ENCODE assay signal across 32 cellular contexts in genomic region chr1:163050496-163050895, GRCh38. TPM values are rescaled to one million over a fixed set of nuclear protein-coding genes. Genes with fewer than 3 reads are reported as not detected.
"Had no signal": no experiment of that assay in that cellular context is flagged by ENCODE, and none has a peak within 500 bp of the region (broad histone marks: within the 10 kb centered on the region; RNA-seq: fewer than 3 reads in every experiment).

No MANE protein-coding gene starts in this region.

- H3K4me1 ChIP-seq: adrenal gland, ascending aorta, body of pancreas, breast epithelium had no signal

- H3K4me3 ChIP-seq: adrenal gland, ascending aorta, body of pancreas, breast epithelium, cardiac muscle cell had no signal

- H3K9me3 ChIP-seq: adrenal gland, ascending aorta, body of pancreas, breast epithelium had no signal

- H3K27ac ChIP-seq: adrenal gland, ascending aorta, body of pancreas, brain microvascular endothelial cell, breast epithelium, cardiac muscle cell had no signal

- H3K27me3 ChIP-seq: adrenal gland, ascending aorta, body of pancreas, brain microvascular endothelial cell, breast epithelium, cardiac muscle cell had no signal

- ATAC-seq: activated naive CD4-positive, alpha-beta T cell treated with anti-CD3 and anti-CD28 coated beads, Interleukin-2, amount 50 U/mL, for 72 hours; activated naive CD8-positive, alpha-beta T cell treated with anti-CD3 and anti-CD28 coated beads, Interleukin-2, amount 50 U/mL, for 24 hours; activated T-cell treated with anti-CD3 and anti-CD28 coated beads, Interleukin-2, amount 50 U/mL, for 4 hours; activated T-cell treated with anti-CD3 and anti-CD28 coated beads, Interleukin-2, amount 50 U/mL, for 72 hours; activated T-helper 17 cell treated with anti-CD3 and anti-CD28 coated beads, Interleukin-2, amount 50 U/mL, for 72 hours; body of pancreas had no signal

- H3K36me3 ChIP-seq: adrenal gland, ascending aorta, brain microvascular endothelial cell, breast epithelium, cardiac muscle cell had no signal

- DNase-seq: activated effector memory CD4-positive, alpha-beta T cell treated with anti-CD3 and anti-CD28 coated beads, Interleukin-2, amount 50 U/mL, for 16 hours; activated effector memory CD4-positive, alpha-beta T cell treated with Interleukin-2 at 50 U/mL for 16 hours; activated gamma-delta T cell; activated gamma-delta T cell treated with Interleukin-2 at 50 U/mL for 16 hours; activated naive CD4-positive, alpha-beta T cell; activated naive CD4-positive, alpha-beta T cell treated with anti-CD3 and anti-CD28 coated beads for 36 hours; activated naive CD4-positive, alpha-beta T cell treated with anti-CD3 and anti-CD28 coated beads, Interleukin-2, amount 10 ng/mL, durations not matched to agents 7 days and 5 days; activated naive CD4-positive, alpha-beta T cell treated with anti-CD3 and anti-CD28 coated beads, Interleukin-2, amount 50 U/mL, for 16 hours; activated naive CD4-positive, alpha-beta T cell treated with Interleukin-2 at 50 U/mL for 16 hours; activated naive CD8-positive, alpha-beta T cell treated with anti-CD3 and anti-CD28 coated beads for 36 hours; activated naive CD8-positive, alpha-beta T cell treated with anti-CD3 and anti-CD28 coated beads, Interleukin-2, amount 10 ng/mL, durations not matched to agents 7 days and 5 days; activated naive CD8-positive, alpha-beta T cell treated with anti-CD3 and anti-CD28 coated beads, Interleukin-2, amount 50 U/mL, for 24 hours; activated T-cell treated with anti-CD3 and anti-CD28 coated beads, Interleukin-2, amount 50 U/mL, for 4 hours; activated T-cell treated with anti-CD3 and anti-CD28 coated beads, Interleukin-2, amount 50 U/mL, for 48 hours; activated T-cell treated with anti-CD3 and anti-CD28 coated beads, Interleukin-2, amount 50 U/mL, for 72 hours; adrenal gland; amniotic stem cell; amygdala; anterior cingulate cortex; aorta; body of pancreas; brain microvascular endothelial cell; caudate nucleus; central memory CD4-positive, alpha-beta T cell; cerebellar nuclear complex had no signal

RNA-seq across cellular contexts. Expression of gene RGS4, which starts 18.7 kb away (rescaled TPM):
- total RNA-seq: activated naive CD4-positive, alpha-beta T cell treated with anti-CD3 and anti-CD28 coated beads for 36 hours; activated naive CD4-positive, alpha-beta T cell treated with anti-CD3 and anti-CD28 coated beads, Interleukin-2, amount 50 U/mL, for 72 hours; activated naive CD8-positive, alpha-beta T cell treated with anti-CD3 and anti-CD28 coated beads for 36 hours; activated naive CD8-positive, alpha-beta T cell treated with anti-CD3 and anti-CD28 coated beads, Interleukin-2, amount 10 ng/mL, durations not matched to agents 7 days and 5 days; activated T-cell treated with anti-CD3 and anti-CD28 coated beads, Interleukin-2, amount 50 U/mL, for 4 hours; activated T-cell treated with anti-CD3 and anti-CD28 coated beads, Interleukin-2, amount 50 U/mL, for 72 hours; activated T-helper 1 cell treated with anti-CD3 and anti-CD28 coated beads, Interleukin-12 subunit alpha, Interleukin-12 subunit beta, Interleukin-2, Interleukin-4 antibody, amounts not matched to agents 30 ng/mL and 10 ng/mL and 1 ng/mL, durations not matched to agents 14 hours and 24 hours and 36 hours; activated T-helper 17 cell treated with anti-CD3 and anti-CD28 coated beads, Interleukin-2, amount 50 U/mL, for 72 hours; activated T-helper 2 cell treated with anti-CD3 and anti-CD28 coated beads, Interferon-gamma antibody, Interleukin-2, Interleukin-4, amounts not matched to agents 10 μg/mL and 5 μg/mL and 100 μg/mL, durations not matched to agents 14 hours and 24 hours and 36 hours had no signal
